In the genomic region with DNA sequence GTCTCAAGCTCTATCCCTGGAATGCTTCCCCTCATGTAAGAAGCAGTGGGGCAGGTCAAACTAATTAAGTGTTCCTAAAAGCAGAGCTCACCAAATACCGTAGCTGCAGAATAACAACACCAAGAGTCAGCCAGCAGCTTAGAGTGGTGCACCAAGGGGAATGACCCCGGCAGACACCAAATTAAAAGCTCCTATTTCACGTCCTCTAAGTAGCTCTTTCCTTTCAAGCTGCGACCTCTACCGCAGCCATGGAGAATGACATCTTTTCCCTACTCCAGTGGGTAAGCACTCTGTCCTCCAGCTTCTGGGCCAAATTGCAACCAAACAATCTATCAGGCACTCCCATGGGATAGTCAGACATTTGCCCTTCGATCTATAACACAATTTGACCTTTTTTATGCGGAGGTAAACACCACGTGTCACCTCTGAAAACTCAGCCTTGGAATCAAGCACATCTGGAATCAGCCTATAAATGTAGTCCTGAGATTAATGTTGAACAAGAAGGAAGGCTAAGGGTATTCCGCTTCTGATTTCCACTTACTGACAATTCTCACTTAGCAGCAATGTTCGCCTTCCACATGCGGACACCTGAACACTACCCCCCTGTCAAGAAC, we compare ENCODE assay signal across 8 cellular contexts.
A peak's percentile ranks its signal among the peaks of the same experiment; 100 is the strongest.
DNase-seq lines count a peak whose midpoint lies in the region; ATAC-seq, FAIRE-seq and TF ChIP-seq lines count a peak whose summit lies in the region.

No MANE protein-coding gene starts in this region.

- no peaks in the 10 kb centered on the region for H4K20me1 ChIP-seq in HCT116 (ENCODE audit: insufficient read depth)
- no peaks in the 10 kb centered on the region for H4K20me1 ChIP-seq in astrocyte (ENCODE audit: insufficient read depth, low read length)

- intact Hi-C loops in HCT116 (cut with micrococcal nuclease), result no loop called here

- TF ChIP-seq POLR2A in HCT116 (IDR thresholded peaks at IDR 0.05; ENCODE audit: borderline replicate concordance, extremely low read depth, insufficient read depth, insufficient read length), result no peak

- CTCF ChIA-PET in HCT116 (lab: Charles Lee), result interaction anchor here (0.6 to 1.5 kb wide), 19 partner anchors 9 to 789 kb away, joined by 3 to 17 read pairs (median 4); a partner anchor contains a TSS

- H3K4me1 Mint-ChIP-seq in astrocyte (ENCODE audit: low read depth, unreplicated experiment), result peaks cover 3% of the 10 kb centered on the region
- H3K4me1 Mint-ChIP-seq in stimulated activated naive CD8-positive, alpha-beta T cell treated with anti-CD3 and anti-CD28 coated beads, Interleukin-15, amount 100 ng/mL, for 72 hours, result no peaks in the 10 kb centered on the region

- H3K9ac ChIP-seq in HCT116 (ENCODE audit: low read length) (no peak overlapping the region), astrocyte (ENCODE audit: low read length) (no peak overlapping the region)

- H2AFZ ChIP-seq in HCT116 (ENCODE audit: low read depth, low read length, poor library complexity, severe bottlenecking) (peak overlapping the region; percentile 29), astrocyte (ENCODE audit: low read depth, low read length) (no peak overlapping the region)

- no peaks in the 10 kb centered on the region for H3K36me3 ChIP-seq in HCT116 (ENCODE audit: control insufficient read depth in 1 of 2, insufficient read depth in 2 of 2, low read length in 2 of 2)
- no peaks in the 10 kb centered on the region for H3K36me3 ChIP-seq in astrocyte (ENCODE audit: insufficient read depth, low read length)

- H3K9me3 ChIP-seq in HCT116 (ENCODE audit: control insufficient read depth in 1 of 2, insufficient read depth in 1 of 2, low read depth in 1 of 2, low read length in 2 of 2) (no peaks in the 10 kb centered on the region), astrocyte (ENCODE audit: insufficient read depth, low read depth, low read length) (no peaks in the 10 kb centered on the region)

- POLR2A ChIA-PET in HCT116 (lab: Charles Lee), result interaction anchor here (0.6 kb wide), 1 partner anchor 373 kb away, joined by 4 read pairs; a partner anchor contains a TSS

- H3K27me3 Mint-ChIP-seq in astrocyte (ENCODE audit: low read depth, unreplicated experiment), result peaks cover 10% of the 10 kb centered on the region
- H3K27me3 Mint-ChIP-seq in stimulated activated naive CD8-positive, alpha-beta T cell treated with anti-CD3 and anti-CD28 coated beads, Interleukin-15, amount 100 ng/mL, for 72 hours, result peaks cover 38% of the 10 kb centered on the region

- H3K27ac ChIP-seq in HCT116 (ENCODE audit: low read depth, low read length) (0 out of 2 replicates have a peak overlapping the region, but pooled peaks have one; percentile 8), astrocyte (ENCODE audit: low read depth, low read length) (no peak overlapping the region)

- H3K27ac Mint-ChIP-seq in astrocyte (ENCODE audit: unreplicated experiment), result no peak overlapping the region
- H3K27ac Mint-ChIP-seq in stimulated activated naive CD8-positive, alpha-beta T cell treated with anti-CD3 and anti-CD28 coated beads, Interleukin-15, amount 100 ng/mL, for 72 hours, result no peak overlapping the region

- H3K9me3 Mint-ChIP-seq in astrocyte (ENCODE audit: unreplicated experiment), result no peaks in the 10 kb centered on the region
- no peaks in the 10 kb centered on the region for H3K9me3 Mint-ChIP-seq in stimulated activated naive CD8-positive, alpha-beta T cell treated with anti-CD3 and anti-CD28 coated beads, Interleukin-15, amount 100 ng/mL, for 72 hours

- FAIRE-seq in astrocyte (lab: Jason Lieb, UNC), result peak; percentile 60

- H3K4me1 ChIP-seq in HCT116 (ENCODE audit: control insufficient read depth in 1 of 2, insufficient read depth in 2 of 2, low read length in 2 of 2), result peaks cover 0 to 8% of the 10 kb centered on the region in 2 experiments; a peak in 2 of 4 replicates
- no peaks in the 10 kb centered on the region for H3K4me1 ChIP-seq in astrocyte (ENCODE audit: insufficient read depth, low read length)

- DNase-seq in Daoy (ENCODE audit: low read depth) (peak; percentile 76), HCT116 (ENCODE audit: low read depth, low spot score) (peak; percentile 29), NCI-H2227 (lab: John Stamatoyannopoulos, UW; ENCODE audit: unreplicated experiment) (peak; percentile 60), astrocyte (ENCODE audit: low read depth) (peak; percentile 56), iPS DF 19.7 (ENCODE audit: low read depth, low spot score) (peak; percentile 75)
- DNase-seq in stimulated activated naive CD8-positive, alpha-beta T cell treated with anti-CD3 and anti-CD28 coated beads, Interleukin-15, amount 100 ng/mL, for 72 hours, result peak in 1 of 2 donors; percentile 16

- TF ChIP-seq RAD21 in HCT116 (IDR thresholded peaks at IDR 0.05; ENCODE audit: low read depth), result peak; percentile 77

- ATAC-seq in HCT116, result peak; percentile 94
- ATAC-seq in stimulated activated naive CD8-positive, alpha-beta T cell treated with anti-CD3 and anti-CD28 coated beads, Interleukin-15, amount 100 ng/mL, for 72 hours, result peak; percentile 54
- no peak for ATAC-seq in GM21825 (IDR thresholded peaks at IDR 0.05; ENCODE audit: unreplicated experiment)
- no peak for ATAC-seq in HG03045 (IDR thresholded peaks at IDR 0.05; ENCODE audit: unreplicated experiment)

- TF ChIP-seq CTCF in HCT116 (IDR thresholded peaks at IDR 0.05 in 2 of 3, conservative IDR thresholded peaks at IDR 0.05 in 1 of 3; ENCODE audit: borderline replicate concordance in 1 of 3, insufficient read depth in 1 of 3, low read depth in 2 of 3, low read length in 2 of 3), result peak; percentile 40 to 60 (median 60); a peak in 5 of 6 replicates
- peak; percentile 86 for TF ChIP-seq CTCF in astrocyte (IDR thresholded peaks at IDR 0.05; ENCODE audit: insufficient read depth, low read depth, low read length)

- H3K4me3 ChIP-seq in HCT116 (replicated peaks in 1 of 2; ENCODE audit: low read depth in 1 of 2, low read length in 2 of 2) (no peak overlapping the region), astrocyte (ENCODE audit: insufficient read depth, low read depth, low read length) (no peak overlapping the region)

- H3K27me3 ChIP-seq in HCT116 (ENCODE audit: insufficient read depth, low read length) (no peaks in the 10 kb centered on the region), astrocyte (ENCODE audit: insufficient read depth, low read length) (no peaks in the 10 kb centered on the region)

- H3K9me2 ChIP-seq in HCT116 (ENCODE audit: insufficient read depth), result no peaks in the 10 kb centered on the region

- RAD21 ChIA-PET in HCT116 (lab: Charles Lee; ENCODE audit: low non-redundant PET in 1 of 2, low total read pairs in 2 of 2, uncharacterized antibody in 2 of 2, unreplicated experiment in 2 of 2), result interaction anchor here (0.5 to 1.4 kb wide), 5 partner anchors 18 to 154 kb away, joined by 3 to 7 read pairs (median 3); no protein-coding TSS in a partner anchor

- no peak overlapping the region for H3K4me3 Mint-ChIP-seq in astrocyte (ENCODE audit: unreplicated experiment)
- H3K4me3 Mint-ChIP-seq in stimulated activated naive CD8-positive, alpha-beta T cell treated with anti-CD3 and anti-CD28 coated beads, Interleukin-15, amount 100 ng/mL, for 72 hours, result no peak overlapping the region

- no TSS peak for BruUV-seq in HCT116 (replicated peaks; lab: Mats Ljungman, UMichigan)

- no peaks in the 10 kb centered on the region for H3K36me3 Mint-ChIP-seq in astrocyte (ENCODE audit: low read depth, unreplicated experiment)

- H3K79me2 ChIP-seq in HCT116 (ENCODE audit: insufficient read depth, low read length) (no peaks in the 10 kb centered on the region), astrocyte (ENCODE audit: insufficient read depth, low read length) (no peaks in the 10 kb centered on the region)

- H3K4me2 ChIP-seq in HCT116 (ENCODE audit: low read length), result peak overlapping the region; percentile 29
- H3K4me2 ChIP-seq in astrocyte (ENCODE audit: low read length), result no peak overlapping the region

TF ChIP-seq in HCT116, 20 proteins besides CTCF, POLR2A, EP300 and RAD21:
- no peak for TF ChIP-seq CBX3 (IDR thresholded peaks at IDR 0.05; ENCODE audit: low read depth)
- no peak for TF ChIP-seq ZNF274 (IDR thresholded peaks at IDR 0.05; ENCODE audit: low read depth, low read length)
- no peak for TF ChIP-seq ELF1 (IDR thresholded peaks at IDR 0.05; ENCODE audit: borderline replicate concordance, low read depth)
- TF ChIP-seq TCF7L2 (IDR thresholded peaks at IDR 0.05; ENCODE audit: borderline replicate concordance, extremely low read depth, insufficient read depth, insufficient read length), result peak; percentile 18
TF ChIP-seq in HCT116: peak in this region for 1.

Comparison
In these comparisons a context has a peak if more than half of its experiments do, and no peak if none do; other contexts are left out.
1. ATAC-seq: peak in HCT116 (single experiment) and stimulated activated naive CD8-positive, alpha-beta T cell treated with anti-CD3 and anti-CD28 coated beads, Interleukin-15, amount 100 ng/mL, for 72 hours (single experiment); none in GM21825 (single experiment) and HG03045 (single experiment).